ENCODE assay signal across 8 cellular contexts in the genomic region with DNA sequence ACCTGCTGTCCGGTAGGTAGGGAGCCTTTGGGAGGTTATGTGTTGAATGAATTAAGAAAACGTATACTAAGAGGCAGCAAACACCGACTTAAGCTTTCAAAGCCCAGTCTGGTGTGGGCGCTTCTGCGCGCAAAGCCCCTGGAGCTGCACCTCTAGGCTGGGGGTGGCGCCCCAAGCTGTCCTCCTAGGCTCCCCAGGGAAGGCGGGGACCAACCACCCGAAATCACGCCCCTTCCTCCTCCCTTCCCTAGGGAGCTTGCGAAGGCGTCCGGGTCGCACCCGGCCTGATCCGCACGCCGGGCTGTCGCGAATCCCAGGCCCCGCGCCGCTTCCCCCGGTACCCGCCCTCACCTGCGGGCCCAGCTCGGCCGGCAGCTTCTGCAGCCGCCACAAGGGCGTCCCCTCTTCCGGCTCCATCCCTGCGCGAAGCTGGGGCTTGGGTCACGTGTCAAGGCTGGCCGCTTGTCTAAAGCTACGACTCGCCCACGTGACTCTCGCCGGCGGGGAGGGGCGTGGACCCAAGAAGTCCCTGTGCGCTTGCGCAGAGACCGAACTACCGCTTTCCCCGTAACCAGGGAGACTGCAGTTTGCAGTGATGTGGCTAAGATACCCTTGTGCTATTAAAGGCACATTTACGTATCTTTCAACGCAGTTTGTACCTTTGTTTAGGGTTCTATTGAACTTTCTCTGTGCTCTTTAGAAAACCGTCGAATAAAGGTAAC. TPM values are rescaled to one million over a fixed set of nuclear protein-coding genes. Genes with fewer than 3 reads are reported as not detected.
A peak's percentile ranks its signal among the peaks of the same experiment; 100 is the strongest.
DNase-seq lines count a peak whose midpoint lies in the region; ATAC-seq, FAIRE-seq and TF ChIP-seq lines count a peak whose summit lies in the region.

A gene (minus strand): TSS at position 468 of the 722 bp plus-strand sequence. CDS start 51 bp downstream, at position 417.

- WGBS in esophagus muscularis mucosa = 3% methylated on average over 39 of the region's 51 CpGs

- H3K4me1 Mint-ChIP-seq in activated T-cell treated with anti-CD3 and anti-CD28 coated beads, Interleukin-2, amount 50 U/mL, for 72 hours (ENCODE audit: low read depth) = peaks cover 19% of the 10 kb centered on the region

- H3K9me3 ChIP-seq in Karpas-422 (ENCODE audit: low read length) = no peaks in the 10 kb centered on the region
- no peaks in the 10 kb centered on the region for H3K9me3 ChIP-seq in esophagus muscularis mucosa
- no peaks in the 10 kb centered on the region for H3K9me3 ChIP-seq in muscle layer of duodenum (ENCODE audit: control insufficient read depth in 1 of 2, low read length in 2 of 2)

- H3K4me1 ChIP-seq in Karpas-422 (ENCODE audit: low read length) = peaks cover 64% of the 10 kb centered on the region
- H3K4me1 ChIP-seq in esophagus muscularis mucosa = peaks cover 5 to 28% (median 17%) of the 10 kb centered on the region in 4 donors
- peaks cover 6 to 11% of the 10 kb centered on the region in 2 donors for H3K4me1 ChIP-seq in muscle layer of duodenum (ENCODE audit: control insufficient read depth in 1 of 2, insufficient read depth in 2 of 2, low read length in 2 of 2)

- no peak for TF ChIP-seq EP300 in esophagus muscularis mucosa (IDR thresholded peaks at IDR 0.05)

- H2AFZ ChIP-seq in Karpas-422 (ENCODE audit: low read length) = peak within 1 kb of the TSS; percentile 49; the same call in 1 of the 2 replicates

- H3K4me3 Mint-ChIP-seq in activated T-cell treated with anti-CD3 and anti-CD28 coated beads, Interleukin-2, amount 50 U/mL, for 72 hours = peak within 1 kb of the TSS; percentile 88 to 94

- peak within 1 kb of the TSS; percentile 91 for H3K4me3 ChIP-seq in Karpas-422 (ENCODE audit: low read length)
- peak within 1 kb of the TSS; percentile 82 to 91 (median 86) for H3K4me3 ChIP-seq in esophagus muscularis mucosa
- H3K4me3 ChIP-seq in muscle layer of duodenum (ENCODE audit: low read depth in 1 of 2, low read length in 2 of 2) = peak within 1 kb of the TSS; percentile 90 to 93

- peak; percentile 94 for ATAC-seq in GM21825 (IDR thresholded peaks at IDR 0.05; ENCODE audit: unreplicated experiment)
- ATAC-seq in activated T-cell treated with anti-CD3 and anti-CD28 coated beads, Interleukin-2, amount 50 U/mL, for 72 hours (replicated peaks in 1 of 2) = peak; percentile 98

- H3K9me3 Mint-ChIP-seq in activated T-cell treated with anti-CD3 and anti-CD28 coated beads, Interleukin-2, amount 50 U/mL, for 72 hours = no peaks in the 10 kb centered on the region

- H3K27me3 Mint-ChIP-seq in activated T-cell treated with anti-CD3 and anti-CD28 coated beads, Interleukin-2, amount 50 U/mL, for 72 hours (ENCODE audit: low read depth) = no peaks in the 10 kb centered on the region

- H3K9ac ChIP-seq in Karpas-422 (ENCODE audit: low read length) = peak within 1 kb of the TSS; percentile 88

- H3K79me2 ChIP-seq in Karpas-422 (ENCODE audit: low read length) = peaks cover 44% of the 10 kb centered on the region

- H3K36me3 Mint-ChIP-seq in activated T-cell treated with anti-CD3 and anti-CD28 coated beads, Interleukin-2, amount 50 U/mL, for 72 hours (ENCODE audit: insufficient read depth in 2 of 2) = no peaks in the 10 kb centered on the region

- intact Hi-C loops in esophagus muscularis mucosa (cut with DNase I) = loop anchor here (5.0 to 10.0 kb wide), 2 partner anchors 104 to 451 kb away; a partner anchor contains a TSS

- peak within 1 kb of the TSS; percentile 77 for H3K4me2 ChIP-seq in Karpas-422 (ENCODE audit: low read depth, low read length, poor library complexity, severe bottlenecking)

- peak within 1 kb of the TSS; percentile 97 for H3K27ac ChIP-seq in Karpas-422 (ENCODE audit: low read length)
- H3K27ac ChIP-seq in esophagus muscularis mucosa (replicated peaks in 1 of 4) = peak within 1 kb of the TSS; percentile 84 to 87 (median 86)
- H3K27ac ChIP-seq in muscle layer of duodenum (ENCODE audit: low read length) = peak within 1 kb of the TSS; percentile 79

- peak; percentile 68 for FAIRE-seq in RCC 7860 (lab: Jason Lieb, UNC)

- TF ChIP-seq CTCF in esophagus muscularis mucosa (IDR thresholded peaks at IDR 0.05) = peak; percentile 41 to 58 (median 57)

- peak within 1 kb of the TSS; percentile 56 for H3K27ac Mint-ChIP-seq in activated T-cell treated with anti-CD3 and anti-CD28 coated beads, Interleukin-2, amount 50 U/mL, for 72 hours

- peaks cover 18% of the 10 kb centered on the region for H3K36me3 ChIP-seq in Karpas-422 (ENCODE audit: insufficient read depth, low read length)
- H3K36me3 ChIP-seq in esophagus muscularis mucosa = peaks cover 0 to 10% (median 0%) of the 10 kb centered on the region in 4 donors
- H3K36me3 ChIP-seq in muscle layer of duodenum (ENCODE audit: control insufficient read depth in 1 of 2, insufficient read depth in 2 of 2, low read length in 2 of 2) = peaks cover 0 to 8% of the 10 kb centered on the region in 2 donors

- H3K27me3 ChIP-seq in Karpas-422 (ENCODE audit: low read length) (no peaks in the 10 kb centered on the region), esophagus muscularis mucosa (no peaks in the 10 kb centered on the region), muscle layer of duodenum (ENCODE audit: low read depth, low read length) (no peaks in the 10 kb centered on the region)

- no peaks in the 10 kb centered on the region for H4K20me1 ChIP-seq in Karpas-422 (ENCODE audit: insufficient read depth, low read depth, low read length)

- H3K9me2 ChIP-seq in Karpas-422 (replicated peaks; ENCODE audit: insufficient read depth, low read length) = 0 out of 2 replicates have a peak, but pooled peaks cover 3% of the 10 kb centered on the region

- DNase-seq in Daoy (ENCODE audit: low read depth) (peak; percentile 98), Karpas-422 (peak; percentile 99), RCC 7860 (ENCODE audit: low spot score) (peak; percentile 90), esophagus muscularis mucosa (ENCODE audit: extremely low spot score) (peak; percentile 99)
- DNase-seq in activated T-cell treated with anti-CD3 and anti-CD28 coated beads, Interleukin-2, amount 50 U/mL, for 72 hours = peak; percentile 96 to 98
- DNase-seq in stimulated activated CD8-positive, alpha-beta memory T cell treated with anti-CD3 and anti-CD28 coated beads, Interleukin-7, amount 100 ng/mL, for 4 hours (ENCODE audit: low read depth in 2 of 2) = peak; percentile 95 to 96

- no peak for TF ChIP-seq POLR2A in esophagus muscularis mucosa (IDR thresholded peaks at IDR 0.05; ENCODE audit: low read depth)

RNA-seq across cellular contexts. Expression of the gene that starts here (rescaled TPM):
- total RNA-seq in Daoy (2014; rRNA removed; shearing (Covaris generic)) = 50.3 and 59.7 TPM in 2 replicates
- 25.4 and 94.5 TPM in 2 replicates for total RNA-seq in Karpas-422 (2014; rRNA removed; shearing (Covaris generic); ENCODE audit: low replicate concordance)
- 10 to 100 TPM; 14.1 to 21.6 TPM for total RNA-seq in activated T-cell treated with anti-CD3 and anti-CD28 coated beads, Interleukin-2, amount 50 U/mL, for 72 hours
- 10 to 100 TPM; 10.3 to 19.9 (median 14.1) TPM for total RNA-seq in esophagus muscularis mucosa

Comparison
In these comparisons a context has a peak if more than half of its experiments do, and no peak if none do; other contexts are left out.
1. Peak in every context shown above with its lines: DNase-seq, ATAC-seq, H3K4me3 ChIP-seq and H3K27ac ChIP-seq.